In genomic region chr19:737591-738093, GRCh38 we compare ENCODE assay signal across 1 cellular context.
TF ChIP-seq lines count a peak whose summit lies in the region.

No MANE protein-coding gene starts in this region.

TF ChIP-seq in IMR-90, 13 proteins besides CTCF, POLR2A, EP300 and RAD21:
- TF ChIP-seq RFX5 (IDR thresholded peaks at IDR 0.05; ENCODE audit: low read depth, low read length) (no peak), RCOR1 (IDR thresholded peaks at IDR 0.05; ENCODE audit: insufficient replicate concordance, low read length) (no peak), MAZ (IDR thresholded peaks at IDR 0.05; ENCODE audit: borderline replicate concordance, low read depth, low read length) (0 out of 2 replicates have a peak, but pooled peaks have one; percentile 32), BHLHE40 (IDR thresholded peaks at IDR 0.05; ENCODE audit: low read depth, low read length) (no peak), CEBPB (IDR thresholded peaks at IDR 0.05; ENCODE audit: low read depth, low read length) (no peak), SMC3 (IDR thresholded peaks at IDR 0.05; ENCODE audit: low read depth, low read length) (peak; percentile 53), CHD1 (IDR thresholded peaks at IDR 0.05; ENCODE audit: low read depth, low read length) (no peak), MXI1 (IDR thresholded peaks at IDR 0.05; ENCODE audit: borderline replicate concordance, low read depth, low read length) (no peak), ELK1 (IDR thresholded peaks at IDR 0.05; ENCODE audit: borderline replicate concordance, low read depth, low read length) (no peak), FOS (IDR thresholded peaks at IDR 0.05; ENCODE audit: low read depth, low read length) (no peak), NFE2L2 (IDR thresholded peaks at IDR 0.05; ENCODE audit: low read depth, low read length) (no peak)
